Comparison of ENCODE assay signal across 1 cellular context in genomic region chr16:383326-384020, GRCh38.
TF ChIP-seq lines count a peak whose summit lies in the region.

No MANE protein-coding gene starts in this region.

TF ChIP-seq in A549, 52 proteins besides CTCF, POLR2A, EP300 and RAD21 (continued from another document):
- TF ChIP-seq ATOH8 (CRISPR knock-in tag; IDR thresholded peaks at IDR 0.05; ENCODE audit: low read depth) (no peak), ZNF302 (CRISPR knock-in tag; IDR thresholded peaks at IDR 0.05) (no peak), KDM1A (IDR thresholded peaks at IDR 0.05; ENCODE audit: low read depth) (no peak)
TF ChIP-seq in A549: peak in this region for 0.
